ENCODE assay signal across 11 cellular contexts in the genomic region with DNA sequence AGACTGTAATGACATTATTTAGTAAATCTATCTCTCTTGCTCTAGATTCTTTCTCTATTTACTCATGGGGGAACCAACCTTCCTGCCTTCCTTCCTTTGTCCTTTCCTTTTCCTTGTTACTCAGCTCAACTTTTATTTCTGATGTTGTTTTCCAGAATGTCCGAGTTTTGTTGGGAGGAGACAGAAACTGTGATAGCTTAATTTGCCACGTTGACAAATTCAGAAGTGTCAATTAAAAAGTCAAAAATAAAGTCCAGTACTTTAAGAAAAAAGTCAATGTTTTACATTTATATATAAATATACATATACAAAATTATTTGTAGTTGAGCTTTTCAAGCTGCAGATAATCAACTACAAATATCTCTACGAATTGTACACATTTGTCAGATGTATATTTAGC.
"Had no signal": no experiment of that assay in that cellular context is flagged by ENCODE, and none has a peak within 500 bp of the region (broad histone marks: within the 10 kb centered on the region; RNA-seq: fewer than 3 reads in every experiment).

No MANE protein-coding gene starts in this region.

- H3K4me3 ChIP-seq: GM23248, GM23338, HAP-1 had no signal

- FAIRE-seq: H1, H54 had no signal

- DNase-seq: GM23248, GOT3, H7, H9, HCEC 1CT, HFFc6 had no signal

- H3K4me2 ChIP-seq: GM23338 had no signal

- H3K27ac ChIP-seq: GM23248 had no signal

- H3K4me1 ChIP-seq: HAP-1 had no signal

- H3K36me3 ChIP-seq: HAP-1 had no signal

- ATAC-seq: GM23338, HCT116 had no signal

- H3K9me3 ChIP-seq: HAP-1 had no signal

- H3K9ac ChIP-seq: GM23248 had no signal

- H2AFZ ChIP-seq: GM23248, GM23338 had no signal
